In genomic region chr22:50470491-50470890, GRCh38 we compare ENCODE assay signal across 9 cellular contexts. TPM values are rescaled to one million over a fixed set of nuclear protein-coding genes. Genes with fewer than 3 reads are reported as not detected.
DNase-seq lines count a peak whose midpoint lies in the region; ATAC-seq and TF ChIP-seq lines count a peak whose summit lies in the region.
"Had no signal": no experiment of that assay in that cellular context is flagged by ENCODE, and none has a peak within 500 bp of the region (broad histone marks: within the 10 kb centered on the region; RNA-seq: fewer than 3 reads in every experiment).

No MANE protein-coding gene starts in this region.

- H3K4me1 Mint-ChIP-seq in endodermal cell, result peaks cover 24% of the 10 kb centered on the region
- peaks cover 80% of the 10 kb centered on the region for H3K4me1 Mint-ChIP-seq in stimulated activated memory B cell treated with anti-CD40 and anti-IgM and Interleukin-4, amounts not matched to agents 10 μg/mL and 1 μg/mL and 100 μg/mL, for 72 hours

- H3K27ac ChIP-seq in GM23248 (no peak overlapping the region), PC-9 (peak overlapping the region; percentile 44), endodermal cell (ENCODE audit: low read depth, low read length) (no peak overlapping the region), SK-N-SH (ENCODE audit: low read depth in 2 of 2, low read length in 1 of 2) (no peak overlapping the region), esophagus muscularis mucosa (replicated peaks in 1 of 4) (no peak overlapping the region)
- H3K27ac ChIP-seq: psoas muscle had no signal

- H3K9me2 ChIP-seq in GM23248 (ENCODE audit: insufficient read depth) (no peaks in the 10 kb centered on the region), PC-9 (ENCODE audit: insufficient read depth) (no peaks in the 10 kb centered on the region), SK-N-SH (no peaks in the 10 kb centered on the region)

- BruUV-seq in PC-9 (replicated peaks; lab: Mats Ljungman, UMichigan), result no TSS peak

- no peak for TF ChIP-seq EP300 in SK-N-SH (IDR thresholded peaks at IDR 0.05; ENCODE audit: borderline replicate concordance in 1 of 2, low read depth in 1 of 2, low read length in 1 of 2)
- no peak for TF ChIP-seq EP300 in esophagus muscularis mucosa (IDR thresholded peaks at IDR 0.05)

- H3K27ac Mint-ChIP-seq in endodermal cell, result peak overlapping the region; percentile 30
- H3K27ac Mint-ChIP-seq in stimulated activated memory B cell treated with anti-CD40 and anti-IgM and Interleukin-4, amounts not matched to agents 10 μg/mL and 1 μg/mL and 100 μg/mL, for 72 hours, result peak overlapping the region; percentile 97

- H3K4me2 ChIP-seq in GM23248 (ENCODE audit: unreplicated experiment) (no peak overlapping the region), PC-9 (peak overlapping the region; percentile 87), SK-N-SH (no peak overlapping the region)

- ATAC-seq in stimulated activated memory B cell treated with anti-CD40 and anti-IgM and Interleukin-4, amounts not matched to agents 10 μg/mL and 1 μg/mL and 100 μg/mL, for 72 hours, result peak; percentile 11

- intact Hi-C loops in PC-9 (cut with micrococcal nuclease; ENCODE audit: unreplicated experiment) (no loop called here), esophagus muscularis mucosa (cut with DNase I) (loop anchor here (5.0 to 10.0 kb wide), 2 partner anchors 37 to 226 kb away; partner anchors contain the start of genes LMF2, NCAPH2 and TUBGCP6)

- POLR2A ChIA-PET in PC-9 (lab: Charles Lee; ENCODE audit: unreplicated experiment), result interaction anchor here (0.6 to 0.7 kb wide), 2 partner anchors 29 to 238 kb away, joined by 4 to 5 read pairs; no protein-coding TSS in a partner anchor
- POLR2A ChIA-PET in SK-N-SH (lab: Yijun Ruan, JAX), result interaction anchor here (1.1 kb wide), 1 partner anchor 55 kb away, joined by 3 read pairs; the partner anchor contains the start of gene SCO2

- peaks cover 18% of the 10 kb centered on the region for H3K36me3 Mint-ChIP-seq in endodermal cell (ENCODE audit: low read depth)
- peaks cover 32% of the 10 kb centered on the region for H3K36me3 Mint-ChIP-seq in stimulated activated memory B cell treated with anti-CD40 and anti-IgM and Interleukin-4, amounts not matched to agents 10 μg/mL and 1 μg/mL and 100 μg/mL, for 72 hours

- peaks cover under 1% of the 10 kb centered on the region for H3K27me3 Mint-ChIP-seq in endodermal cell (ENCODE audit: insufficient read depth)
- no peaks in the 10 kb centered on the region for H3K27me3 Mint-ChIP-seq in stimulated activated memory B cell treated with anti-CD40 and anti-IgM and Interleukin-4, amounts not matched to agents 10 μg/mL and 1 μg/mL and 100 μg/mL, for 72 hours

- peak overlapping the region; percentile 31 for H3K9ac ChIP-seq in GM23248
- no peak overlapping the region for H3K9ac ChIP-seq in endodermal cell (ENCODE audit: extremely low read depth, low read length, poor library complexity, severe bottlenecking)
- no peak overlapping the region for H3K9ac ChIP-seq in SK-N-SH

- H3K4me3 Mint-ChIP-seq in endodermal cell, result no peak overlapping the region
- peak overlapping the region; percentile 64 for H3K4me3 Mint-ChIP-seq in stimulated activated memory B cell treated with anti-CD40 and anti-IgM and Interleukin-4, amounts not matched to agents 10 μg/mL and 1 μg/mL and 100 μg/mL, for 72 hours

- TF ChIP-seq CTCF in PC-9 (conservative IDR thresholded peaks at IDR 0.05) (no peak), endodermal cell (conservative IDR thresholded peaks at IDR 0.05) (no peak), SK-N-SH (IDR thresholded peaks at IDR 0.05) (no peak), esophagus muscularis mucosa (IDR thresholded peaks at IDR 0.05) (no peak)

- CTCF ChIA-PET in PC-9 (lab: Charles Lee) (no interaction called here), SK-N-SH (lab: Yijun Ruan, JAX) (interaction anchor here (0.8 to 1.2 kb wide), 2 partner anchors 28 to 143 kb away, joined by 3 read pairs; no protein-coding TSS in a partner anchor)

- DNase-seq in GM23248 (no peak), PC-9 (no peak), endodermal cell (no peak), G401 (ENCODE audit: low spot score) (no peak), hypothalamus (lab: John Stamatoyannopoulos, UW) (no peak), SK-N-SH (no peak), esophagus muscularis mucosa (ENCODE audit: extremely low spot score) (no peak)

- H3K4me3 ChIP-seq in GM23248 (no peak overlapping the region), PC-9 (peak overlapping the region; percentile 22; the same call in 1 of the 2 replicates), endodermal cell (ENCODE audit: low read length) (no peak overlapping the region), SK-N-SH (ENCODE audit: low read depth in 2 of 2, low read length in 1 of 2) (no peak overlapping the region), esophagus muscularis mucosa (no peak overlapping the region)
- H3K4me3 ChIP-seq: psoas muscle had no signal

- no peaks in the 10 kb centered on the region for H3K27me3 ChIP-seq in GM23248 (replicated peaks; ENCODE audit: insufficient read depth)
- H3K27me3 ChIP-seq in PC-9 (ENCODE audit: insufficient read depth, low read depth), result no peaks in the 10 kb centered on the region
- no peaks in the 10 kb centered on the region for H3K27me3 ChIP-seq in endodermal cell (ENCODE audit: control insufficient read depth, insufficient read depth, low read length, poor library complexity, severe bottlenecking)
- H3K27me3 ChIP-seq in SK-N-SH (ENCODE audit: insufficient read depth), result no peaks in the 10 kb centered on the region
- no peaks in the 10 kb centered on the region for H3K27me3 ChIP-seq in esophagus muscularis mucosa

- H3F3A ChIP-seq in GM23248 (ENCODE audit: insufficient read depth) (no peaks in the 10 kb centered on the region), PC-9 (ENCODE audit: insufficient read depth, low read depth) (peaks cover 43% of the 10 kb centered on the region), SK-N-SH (replicated peaks; ENCODE audit: insufficient read depth) (no peaks in the 10 kb centered on the region)

- no peaks in the 10 kb centered on the region for H3K9me3 ChIP-seq in GM23248 (ENCODE audit: low read depth)
- no peaks in the 10 kb centered on the region for H3K9me3 ChIP-seq in PC-9 (ENCODE audit: insufficient read depth, low read depth)
- no peaks in the 10 kb centered on the region for H3K9me3 ChIP-seq in endodermal cell (ENCODE audit: control insufficient read depth, low read length)
- no peaks in the 10 kb centered on the region for H3K9me3 ChIP-seq in SK-N-SH
- no peaks in the 10 kb centered on the region for H3K9me3 ChIP-seq in esophagus muscularis mucosa
- H3K9me3 ChIP-seq: psoas muscle had no signal

- no peaks in the 10 kb centered on the region; the same call in 1 of the 2 replicates for H4K20me1 ChIP-seq in GM23248 (ENCODE audit: insufficient read depth)
- H4K20me1 ChIP-seq in PC-9 (ENCODE audit: insufficient read depth), result peaks cover 78% of the 10 kb centered on the region
- peaks cover 65% of the 10 kb centered on the region for H4K20me1 ChIP-seq in SK-N-SH (ENCODE audit: insufficient read depth)

- 84 to 92% methylated on average over 6 of the region's 6 CpGs for WGBS in GM23248 (ENCODE audit: low coverage in 1 of 2, low lambda C conversion rate in 2 of 2, missing lambda C conversion rate in 2 of 2), 2 experiments
- 88 to 92% methylated on average over 4 to 6 of the region's 6 CpGs for WGBS in endodermal cell (ENCODE audit: insufficient coverage in 1 of 2, insufficient read length in 1 of 2), 2 experiments
- WGBS in SK-N-SH (ENCODE audit: low lambda C conversion rate), result no CpG with 5 or more reads among the region's 6 CpGs
- WGBS in esophagus muscularis mucosa, result 100% methylated on average over 1 of the region's 6 CpGs

- H3K4me1 ChIP-seq in GM23248 (ENCODE audit: insufficient read depth) (peaks cover 27% of the 10 kb centered on the region), PC-9 (replicated peaks; ENCODE audit: insufficient read depth) (peaks cover 59% of the 10 kb centered on the region), endodermal cell (ENCODE audit: control insufficient read depth, insufficient read depth, low read length) (peaks cover 14% of the 10 kb centered on the region), SK-N-SH (ENCODE audit: control insufficient read depth in 1 of 2, insufficient read depth in 2 of 2, low read depth in 1 of 2, low read length in 1 of 2) (peaks cover 4 to 38% of the 10 kb centered on the region in 2 experiments; a peak in 2 of 4 replicates), esophagus muscularis mucosa (peaks cover 55 to 67% (median 63%) of the 10 kb centered on the region in 4 donors)

- H3K79me2 ChIP-seq in GM23248 (ENCODE audit: insufficient read depth) (peaks cover 70% of the 10 kb centered on the region), PC-9 (ENCODE audit: low read depth) (peaks cover 66% of the 10 kb centered on the region), SK-N-SH (ENCODE audit: insufficient read depth) (peaks cover 63% of the 10 kb centered on the region)

- no peaks in the 10 kb centered on the region for H3K9me3 Mint-ChIP-seq in endodermal cell
- no peaks in the 10 kb centered on the region for H3K9me3 Mint-ChIP-seq in stimulated activated memory B cell treated with anti-CD40 and anti-IgM and Interleukin-4, amounts not matched to agents 10 μg/mL and 1 μg/mL and 100 μg/mL, for 72 hours

- no peaks in the 10 kb centered on the region for H3K36me3 ChIP-seq in GM23248 (ENCODE audit: low read depth)
- H3K36me3 ChIP-seq in PC-9 (ENCODE audit: low read depth), result peaks cover 10% of the 10 kb centered on the region; the same call in 1 of the 2 replicates
- peaks cover 13% of the 10 kb centered on the region for H3K36me3 ChIP-seq in endodermal cell (ENCODE audit: control insufficient read depth, insufficient read depth, low read length)
- peaks cover 0 to 24% of the 10 kb centered on the region in 2 experiments for H3K36me3 ChIP-seq in SK-N-SH (replicated peaks in 1 of 2; ENCODE audit: control insufficient read depth in 1 of 2, insufficient read depth in 2 of 2, low read length in 1 of 2)
- H3K36me3 ChIP-seq in esophagus muscularis mucosa, result peaks cover 21 to 30% (median 29%) of the 10 kb centered on the region in 4 donors

- H2AFZ ChIP-seq in GM23248 (no peak overlapping the region), PC-9 (no peak overlapping the region), SK-N-SH (ENCODE audit: low read depth) (no peak overlapping the region)

- TF ChIP-seq RAD21 in SK-N-SH (IDR thresholded peaks at IDR 0.05; ENCODE audit: low read length), result no peak

- in situ Hi-C loops in GM23248 (cut with MboI), result no loop called here
- in situ Hi-C loops in G401 (cut with HindIII; ENCODE audit: low sequenced_read_pairs), result no loop called here

- TF ChIP-seq POLR2A in esophagus muscularis mucosa (IDR thresholded peaks at IDR 0.05; ENCODE audit: low read depth), result no peak

RNA-seq across cellular contexts. Expression of gene SBF1, which starts 4.3 kb away (rescaled TPM):
- 92.0 and 93.5 TPM in 2 replicates for total RNA-seq in GM23248 (2014; rRNA removed; shearing (Covaris generic))
- polyA plus RNA-seq in GM23248 (2016; fragmentation: Nextera tagmentation; extraction: Ambion mirVana) (25.2 and 27.6 TPM in 2 replicates), SK-N-SH (2012; rRNA removed) (24.2 and 29.1 TPM in 2 replicates)
- total RNA-seq in PC-9 (2021) (85.2 and 104 TPM in 2 replicates), endodermal cell (10 to 100 TPM; 89.9 to 90.1 TPM), esophagus muscularis mucosa (100 to 1,000 TPM in 2 of 4 donors, 10 to 100 TPM in 2; 56.1 to 121 (median 86.9) TPM)
- 84.3 TPM for polyA plus RNA-seq in endodermal cell (2013, experiment 1 of 2)
- polyA plus RNA-seq in endodermal cell (2013, experiment 2 of 2), result 75.6 TPM
- total RNA-seq in G401 (2014; rRNA removed; shearing (Covaris generic)), result 61.5 and 86.1 TPM in 2 replicates
- 7.5 and 15.9 TPM in 2 replicates for polyA plus RNA-seq in SK-N-SH (2012; cell fraction: cytosol; rRNA removed)
- 95.7 and 113 TPM in 2 replicates for polyA plus RNA-seq in SK-N-SH (2012; cell fraction: nucleus; rRNA removed)

RNA-seq across cellular contexts. Expression of gene ADM2, which starts 10.9 kb away (rescaled TPM):
- total RNA-seq in GM23248 (2014; rRNA removed; shearing (Covaris generic)), result 11.4 and 15.2 TPM in 2 replicates
- polyA plus RNA-seq in GM23248 (2016; fragmentation: Nextera tagmentation; extraction: Ambion mirVana) (11.6 and 14.0 TPM in 2 replicates), SK-N-SH (2012; rRNA removed) (0.49 and 0.61 TPM in 2 replicates)
- total RNA-seq in PC-9 (2021) (7.2 and 10.5 TPM in 2 replicates), endodermal cell (1 to 10 TPM; 4.0 to 4.2 TPM), esophagus muscularis mucosa (under 1 TPM in 1 of 4 donors, not detected in 3; under 0.01 TPM)
- 5.0 TPM for polyA plus RNA-seq in endodermal cell (2013, experiment 1 of 2)
- 2.8 TPM for polyA plus RNA-seq in endodermal cell (2013, experiment 2 of 2)
- total RNA-seq in G401 (2014; rRNA removed; shearing (Covaris generic)), result not detected in 2 replicates
- 0.42 and 0.54 TPM in 2 replicates for polyA plus RNA-seq in SK-N-SH (2012; cell fraction: cytosol; rRNA removed)
- polyA plus RNA-seq in SK-N-SH (2012; cell fraction: nucleus; rRNA removed), result 1.4 TPM in 2 replicates

RNA-seq across cellular contexts. Expression of gene MIOX, which starts 16.2 kb away (rescaled TPM):
- total RNA-seq in GM23248 (2014; rRNA removed; shearing (Covaris generic)), result not detected in 2 replicates
- polyA plus RNA-seq in GM23248 (2016; fragmentation: Nextera tagmentation; extraction: Ambion mirVana), result 0.16 TPM in 1 of 2 replicates, not detected in the other
- 1.4 and 1.5 TPM in 2 replicates for total RNA-seq in PC-9 (2021)
- not detected for total RNA-seq in endodermal cell
- 0.21 TPM for polyA plus RNA-seq in endodermal cell (2013, experiment 1 of 2)
- polyA plus RNA-seq in endodermal cell (2013, experiment 2 of 2), result 0.29 TPM
- 1.9 TPM in 1 of 2 replicates, not detected in the other for total RNA-seq in G401 (2014; rRNA removed; shearing (Covaris generic))
- polyA plus RNA-seq in SK-N-SH (2012; rRNA removed), result 0.05 and 0.06 TPM in 2 replicates
- polyA plus RNA-seq in SK-N-SH (2012; cell fraction: cytosol; rRNA removed), result not detected in 2 replicates
- polyA plus RNA-seq in SK-N-SH (2012; cell fraction: nucleus; rRNA removed), result 0.27 and 0.43 TPM in 2 replicates
- not detected for total RNA-seq in esophagus muscularis mucosa
- total RNA-seq: psoas muscle had no signal
- polyA plus RNA-seq: psoas muscle had no signal

RNA-seq across cellular contexts. Expression of gene LMF2, which starts 37.0 kb away (rescaled TPM):
- 95.0 and 124 TPM in 2 replicates for total RNA-seq in GM23248 (2014; rRNA removed; shearing (Covaris generic))
- polyA plus RNA-seq in GM23248 (2016; fragmentation: Nextera tagmentation; extraction: Ambion mirVana) (101 and 106 TPM in 2 replicates), SK-N-SH (2012; rRNA removed) (34.3 and 42.8 TPM in 2 replicates)
- total RNA-seq in PC-9 (2021) (37.3 and 52.2 TPM in 2 replicates), endodermal cell (10 to 100 TPM; 58.8 to 65.2 TPM), esophagus muscularis mucosa (10 to 100 TPM; 34.9 to 67.1 (median 46.8) TPM)
- 53.1 TPM for polyA plus RNA-seq in endodermal cell (2013, experiment 1 of 2)
- 43.3 TPM for polyA plus RNA-seq in endodermal cell (2013, experiment 2 of 2)
- total RNA-seq in G401 (2014; rRNA removed; shearing (Covaris generic)), result 40.6 and 45.7 TPM in 2 replicates
- 5.5 and 11.9 TPM in 2 replicates for polyA plus RNA-seq in SK-N-SH (2012; cell fraction: cytosol; rRNA removed)
- polyA plus RNA-seq in SK-N-SH (2012; cell fraction: nucleus; rRNA removed), result 235 and 240 TPM in 2 replicates

RNA-seq across cellular contexts. Expression of gene NCAPH2, which starts 37.5 kb away (rescaled TPM):
- total RNA-seq in GM23248 (2014; rRNA removed; shearing (Covaris generic)), result 33.8 and 61.0 TPM in 2 replicates
- polyA plus RNA-seq in GM23248 (2016; fragmentation: Nextera tagmentation; extraction: Ambion mirVana) (27.7 and 28.6 TPM in 2 replicates), SK-N-SH (2012; rRNA removed) (21.1 and 22.4 TPM in 2 replicates)
- total RNA-seq in PC-9 (2021) (58.8 and 62.9 TPM in 2 replicates), endodermal cell (10 to 100 TPM; 63.3 to 73.1 TPM), esophagus muscularis mucosa (10 to 100 TPM; 30.3 to 44.6 (median 41.7) TPM)
- 52.0 TPM for polyA plus RNA-seq in endodermal cell (2013, experiment 1 of 2)
- 49.5 TPM for polyA plus RNA-seq in endodermal cell (2013, experiment 2 of 2)
- total RNA-seq in G401 (2014; rRNA removed; shearing (Covaris generic)), result 80.3 and 81.2 TPM in 2 replicates
- 8.0 and 12.9 TPM in 2 replicates for polyA plus RNA-seq in SK-N-SH (2012; cell fraction: cytosol; rRNA removed)
- 54.6 and 65.2 TPM in 2 replicates for polyA plus RNA-seq in SK-N-SH (2012; cell fraction: nucleus; rRNA removed)
